In genomic region chrX:23787745-23788118, GRCh38 we compare ENCODE assay signal across 12 cellular contexts.
"Had no signal": no experiment of that assay in that cellular context is flagged by ENCODE, and none has a peak within 500 bp of the region (broad histone marks: within the 10 kb centered on the region; RNA-seq: fewer than 3 reads in every experiment).

No MANE protein-coding gene starts in this region.

- H3K36me3 ChIP-seq: vagina had no signal

- H3K9me3 ChIP-seq: lower lobe of right lung, thoracic aorta, vagina had no signal

- H3K4me3 ChIP-seq: lower lobe of right lung, thoracic aorta, vagina had no signal

- DNase-seq: activated naive CD4-positive, alpha-beta T cell; activated naive CD8-positive, alpha-beta T cell treated with anti-CD3 and anti-CD28 coated beads, Interleukin-2, amount 10 ng/mL, durations not matched to agents 7 days and 5 days; aorta; effector CD8-positive, alpha-beta T cell; foreskin melanocyte; lower lobe of right lung; stimulated activated CD4-positive, alpha-beta T cell treated with anti-CD3 and anti-CD28 coated beads, Interleukin-12 subunit alpha, Interleukin-12 subunit beta, amount 100 ng/mL, for 4 hours; stimulated activated CD4-positive, alpha-beta T cell treated with anti-CD3 and anti-CD28 coated beads, Interleukin-2, amount 100 ng/mL, for 24 hours; T1000 had no signal

- H3K4me1 ChIP-seq: lower lobe of right lung, parathyroid adenoma, vagina had no signal

- H3K79me2 ChIP-seq: parathyroid adenoma had no signal

- H3K27ac ChIP-seq: parathyroid adenoma, vagina had no signal

- H3K27me3 ChIP-seq: vagina had no signal
